In genomic region chr7:157211710-157212109, GRCh38 we compare ENCODE assay signal across 14 cellular contexts.
A peak's percentile ranks its signal among the peaks of the same experiment; 100 is the strongest.
DNase-seq lines count a peak whose midpoint lies in the region; ATAC-seq lines count a peak whose summit lies in the region.
"Had no signal": no experiment of that assay in that cellular context is flagged by ENCODE, and none has a peak within 500 bp of the region (broad histone marks: within the 10 kb centered on the region; RNA-seq: fewer than 3 reads in every experiment).

No MANE protein-coding gene starts in this region.

- no peak overlapping the region for H3K4me3 ChIP-seq in skeletal muscle satellite cell (ENCODE audit: low read length)
- H3K4me3 ChIP-seq: body of pancreas had no signal

- H3K9me3 ChIP-seq in skeletal muscle satellite cell (replicated peaks; ENCODE audit: low read length) = no peaks in the 10 kb centered on the region
- H3K9me3 ChIP-seq: body of pancreas had no signal

- peak; percentile 32 for DNase-seq in NCI-H2029 (lab: John Stamatoyannopoulos, UW)
- no peak for DNase-seq in NCI-H2029 treated with DMSO at 0.1 percent for 48 hours (lab: John Stamatoyannopoulos, UW)
- peak; percentile 93 for DNase-seq in NCI-H2171 treated with DMSO at 0.1 percent for 48 hours (lab: John Stamatoyannopoulos, UW)
- peak; percentile 44 for DNase-seq in dermis blood vessel endothelial cell
- no peak for DNase-seq in epidermal melanocyte (ENCODE audit: insufficient read length, low spot score)
- no peak for DNase-seq in RPMI8226
- DNase-seq: activated T-cell treated with anti-CD3 and anti-CD28 coated beads, Interleukin-2, amount 50 U/mL, for 24 hours; immature natural killer cell; OCI-M1; stimulated activated CD4-positive, alpha-beta T cell treated with anti-CD3 and anti-CD28 coated beads, Interleukin-15, amount 100 ng/mL, for 24 hours had no signal

- H3K4me2 ChIP-seq in skeletal muscle satellite cell (ENCODE audit: low read length) = no peak overlapping the region

- peaks cover 49% of the 10 kb centered on the region for H3K36me3 ChIP-seq in skeletal muscle satellite cell (ENCODE audit: insufficient read depth, low read length)

- ATAC-seq in GM18517 (IDR thresholded peaks at IDR 0.05; ENCODE audit: unreplicated experiment) = no peak
- ATAC-seq: body of pancreas; stimulated activated effector memory CD8-positive, alpha-beta T cell treated with anti-CD3 and anti-CD28 coated beads, Interleukin-12 subunit alpha, Interleukin-12 subunit beta, amount 100 ng/mL, for 72 hours had no signal

- H3K4me1 ChIP-seq in skeletal muscle satellite cell (ENCODE audit: control insufficient read depth, insufficient read depth, low read length) = peaks cover 11% of the 10 kb centered on the region
- H3K4me1 ChIP-seq: body of pancreas had no signal

- no peaks in the 10 kb centered on the region for H3K27me3 ChIP-seq in skeletal muscle satellite cell (ENCODE audit: control insufficient read depth, insufficient read depth, low read length)
- H3K27me3 ChIP-seq: body of pancreas had no signal

- H3K9ac ChIP-seq in skeletal muscle satellite cell (ENCODE audit: low read depth, low read length) = peak overlapping the region; percentile 23

Comparison
In these comparisons a context has a peak if more than half of its experiments do, and no peak if none do; other contexts are left out.
1. DNase-seq: peak in NCI-H2029 (single experiment), NCI-H2171 treated with DMSO at 0.1 percent for 48 hours (single experiment) and dermis blood vessel endothelial cell (single experiment); none in NCI-H2029 treated with DMSO at 0.1 percent for 48 hours (single experiment), epidermal melanocyte (single experiment) and RPMI8226 (single experiment).